Comparison of ENCODE assay signal across 10 cellular contexts in the genomic region with DNA sequence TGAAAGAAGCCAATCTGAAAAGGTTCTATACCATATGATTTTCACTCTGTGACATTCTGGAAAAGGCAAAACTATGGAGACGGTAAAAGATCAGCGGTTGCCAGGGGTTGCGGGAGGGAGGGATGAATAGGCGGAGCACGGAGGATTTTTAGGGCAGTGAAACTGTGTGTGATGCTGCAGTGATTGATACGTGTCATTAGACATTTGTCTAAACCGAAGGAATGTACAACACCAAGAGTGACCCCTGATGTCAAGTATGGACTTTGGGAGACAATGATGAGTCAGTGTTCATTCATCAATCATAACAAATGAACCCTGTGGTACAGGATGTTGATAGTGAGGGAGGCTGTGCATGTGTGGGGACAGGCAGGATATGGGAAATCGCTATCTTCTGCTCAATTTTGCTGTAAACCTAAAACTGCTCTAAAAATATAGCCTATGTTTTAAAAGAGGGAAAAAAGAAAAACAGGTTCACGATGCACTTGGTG. TPM values are rescaled to one million over a fixed set of nuclear protein-coding genes. Genes with fewer than 3 reads are reported as not detected.
DNase-seq lines count a peak whose midpoint lies in the region; ATAC-seq and TF ChIP-seq lines count a peak whose summit lies in the region.
"Had no signal": no experiment of that assay in that cellular context is flagged by ENCODE, and none has a peak within 500 bp of the region (broad histone marks: within the 10 kb centered on the region; RNA-seq: fewer than 3 reads in every experiment).

No MANE protein-coding gene starts in this region.

- H3K9me3 Mint-ChIP-seq in activated naive CD4-positive, alpha-beta T cell treated with anti-CD3 and anti-CD28 coated beads, Interleukin-2, amount 50 U/mL, for 24 hours: no peaks in the 10 kb centered on the region
- no peaks in the 10 kb centered on the region for H3K9me3 Mint-ChIP-seq in activated naive CD4-positive, alpha-beta T cell treated with anti-CD3 and anti-CD28 coated beads, Interleukin-2, amount 10 ng/mL, durations not matched to agents 7 days and 5 days

- H3K36me3 ChIP-seq in muscle layer of duodenum (ENCODE audit: control insufficient read depth in 1 of 2, insufficient read depth in 2 of 2, low read length in 2 of 2): no peaks in the 10 kb centered on the region
- no peaks in the 10 kb centered on the region for H3K36me3 ChIP-seq in urinary bladder (ENCODE audit: insufficient read depth)

- no peak for DNase-seq in activated naive CD4-positive, alpha-beta T cell treated with anti-CD3 and anti-CD28 coated beads, Interleukin-2, amount 10 ng/mL, durations not matched to agents 7 days and 5 days
- DNase-seq in coronary artery (ENCODE audit: low spot score): no peak
- no peak for DNase-seq in stimulated activated CD4-positive, alpha-beta T cell treated with anti-CD3 and anti-CD28 coated beads, Interleukin-1b, Interleukin-23, amount 100 ng/mL, for 48 hours
- DNase-seq in activated T-cell treated with anti-CD3 and anti-CD28 coated beads, Interleukin-2, amount 50 U/mL, for 1 hour: no peak
- DNase-seq: T-helper 9 cell had no signal

- H3K4me1 ChIP-seq in muscle layer of duodenum (ENCODE audit: control insufficient read depth in 1 of 2, insufficient read depth in 2 of 2, low read length in 2 of 2) (peaks cover 43 to 47% of the 10 kb centered on the region in 2 donors), urinary bladder (ENCODE audit: insufficient read depth) (no peaks in the 10 kb centered on the region)

- peaks cover 29% of the 10 kb centered on the region for H3K4me1 Mint-ChIP-seq in activated naive CD4-positive, alpha-beta T cell treated with anti-CD3 and anti-CD28 coated beads, Interleukin-2, amount 50 U/mL, for 24 hours
- H3K4me1 Mint-ChIP-seq in activated naive CD4-positive, alpha-beta T cell treated with anti-CD3 and anti-CD28 coated beads, Interleukin-2, amount 10 ng/mL, durations not matched to agents 7 days and 5 days: peaks cover 8% of the 10 kb centered on the region

- H3K27ac ChIP-seq in coronary artery (peak overlapping the region; percentile 90 to 98), muscle layer of duodenum (ENCODE audit: low read length) (peak overlapping the region; percentile 93), urinary bladder (ENCODE audit: low read depth) (peak overlapping the region; percentile 85)
- H3K27ac ChIP-seq: KMS-11 had no signal

- CTCF ChIA-PET in activated naive CD4-positive, alpha-beta T cell treated with anti-CD3 and anti-CD28 coated beads, Interleukin-2, amount 10 ng/mL, durations not matched to agents 7 days and 5 days (lab: Charles Lee): interaction anchor here (0.7 to 1.2 kb wide), 3 partner anchors 10 to 154 kb away, joined by 3 to 4 read pairs (median 4); no protein-coding TSS in a partner anchor

- WGBS in urinary bladder: 78% methylated on average over 9 of the region's 9 CpGs

- no peak overlapping the region for H3K4me3 Mint-ChIP-seq in activated naive CD4-positive, alpha-beta T cell treated with anti-CD3 and anti-CD28 coated beads, Interleukin-2, amount 50 U/mL, for 24 hours
- no peak overlapping the region for H3K4me3 Mint-ChIP-seq in activated naive CD4-positive, alpha-beta T cell treated with anti-CD3 and anti-CD28 coated beads, Interleukin-2, amount 10 ng/mL, durations not matched to agents 7 days and 5 days

- H3K4me3 ChIP-seq in coronary artery (peak overlapping the region; percentile 44), muscle layer of duodenum (ENCODE audit: low read depth in 1 of 2, low read length in 2 of 2) (peak overlapping the region in 1 of 2 donors; percentile 33), urinary bladder (ENCODE audit: low read depth, low read length) (no peak overlapping the region)

- no peaks in the 10 kb centered on the region for H3K27me3 Mint-ChIP-seq in activated naive CD4-positive, alpha-beta T cell treated with anti-CD3 and anti-CD28 coated beads, Interleukin-2, amount 50 U/mL, for 24 hours
- H3K27me3 Mint-ChIP-seq in activated naive CD4-positive, alpha-beta T cell treated with anti-CD3 and anti-CD28 coated beads, Interleukin-2, amount 10 ng/mL, durations not matched to agents 7 days and 5 days: no peaks in the 10 kb centered on the region

- H3K27me3 ChIP-seq in muscle layer of duodenum (ENCODE audit: low read depth, low read length): no peaks in the 10 kb centered on the region

- no peak for ATAC-seq in GM21737 (IDR thresholded peaks at IDR 0.05; ENCODE audit: unreplicated experiment)

- no peaks in the 10 kb centered on the region for H3K9me3 ChIP-seq in muscle layer of duodenum (ENCODE audit: control insufficient read depth in 1 of 2, low read length in 2 of 2)

- H3K36me3 Mint-ChIP-seq in activated naive CD4-positive, alpha-beta T cell treated with anti-CD3 and anti-CD28 coated beads, Interleukin-2, amount 50 U/mL, for 24 hours: no peaks in the 10 kb centered on the region
- peaks cover 2% of the 10 kb centered on the region for H3K36me3 Mint-ChIP-seq in activated naive CD4-positive, alpha-beta T cell treated with anti-CD3 and anti-CD28 coated beads, Interleukin-2, amount 10 ng/mL, durations not matched to agents 7 days and 5 days

- H3K27ac Mint-ChIP-seq in activated naive CD4-positive, alpha-beta T cell treated with anti-CD3 and anti-CD28 coated beads, Interleukin-2, amount 50 U/mL, for 24 hours: peak overlapping the region; percentile 5
- no peak overlapping the region for H3K27ac Mint-ChIP-seq in activated naive CD4-positive, alpha-beta T cell treated with anti-CD3 and anti-CD28 coated beads, Interleukin-2, amount 10 ng/mL, durations not matched to agents 7 days and 5 days

- TF ChIP-seq CTCF in coronary artery (IDR thresholded peaks at IDR 0.05): no peak

RNA-seq across cellular contexts. Expression of gene ERGIC1, which starts 34.4 kb away (rescaled TPM):
- 68.5 TPM for total RNA-seq in urinary bladder
- 103 TPM for polyA plus RNA-seq in urinary bladder
